ENCODE assay signal across 1 cellular context in genomic region chr9:137669261-137669672, GRCh38.
TF ChIP-seq lines count a peak whose summit lies in the region.

No MANE protein-coding gene starts in this region.

TF ChIP-seq in IMR-90, 13 proteins besides CTCF, POLR2A, EP300 and RAD21 (continued from another document):
- TF ChIP-seq RFX5 (IDR thresholded peaks at IDR 0.05; ENCODE audit: low read depth, low read length) (no peak), SMC3 (IDR thresholded peaks at IDR 0.05; ENCODE audit: low read depth, low read length) (no peak), FOS (IDR thresholded peaks at IDR 0.05; ENCODE audit: low read depth, low read length) (no peak)
